In genomic region chr2:237904806-237905599, GRCh38 we compare ENCODE assay signal across 10 cellular contexts. TPM values are rescaled to one million over a fixed set of nuclear protein-coding genes. Genes with fewer than 3 reads are reported as not detected.
A peak's percentile ranks its signal among the peaks of the same experiment; 100 is the strongest.
DNase-seq lines count a peak whose midpoint lies in the region; ATAC-seq and TF ChIP-seq lines count a peak whose summit lies in the region.
"Had no signal": no experiment of that assay in that cellular context is flagged by ENCODE, and none has a peak within 500 bp of the region (broad histone marks: within the 10 kb centered on the region; RNA-seq: fewer than 3 reads in every experiment).

No MANE protein-coding gene starts in this region.

- CTCF ChIA-PET in activated CD4-positive, alpha-beta T cell treated with anti-CD3 and anti-CD28 coated beads for 36 hours (lab: Charles Lee): interaction anchor here (0.5 kb wide), 1 partner anchor 102 kb away, joined by 4 read pairs; no protein-coding TSS in a partner anchor
- CTCF ChIA-PET in activated CD4-positive, alpha-beta memory T cell treated with anti-CD3 and anti-CD28 coated beads, Interleukin-2, amount 10 ng/mL, durations not matched to agents 7 days and 5 days (lab: Charles Lee): interaction anchor here (1.2 to 1.3 kb wide), 2 partner anchors 18 to 77 kb away, joined by 3 to 5 read pairs; no protein-coding TSS in a partner anchor

- H3K4me3 ChIP-seq in right atrium auricular region (no peak overlapping the region), stomach smooth muscle (ENCODE audit: low read length in 2 of 2) (peak overlapping the region; percentile 5 to 44)

- no peak for TF ChIP-seq CTCF in right atrium auricular region (IDR thresholded peaks at IDR 0.05)

- no peak overlapping the region for H3K4me3 Mint-ChIP-seq in activated CD4-positive, alpha-beta T cell treated with anti-CD3 and anti-CD28 coated beads for 36 hours
- peak overlapping the region; percentile 37 for H3K4me3 Mint-ChIP-seq in activated CD4-positive, alpha-beta memory T cell treated with anti-CD3 and anti-CD28 coated beads, Interleukin-2, amount 10 ng/mL, durations not matched to agents 7 days and 5 days

- H3K27me3 ChIP-seq in right atrium auricular region: no peaks in the 10 kb centered on the region
- H3K27me3 ChIP-seq in stomach smooth muscle (ENCODE audit: control insufficient read depth in 1 of 2, insufficient read depth in 2 of 2, low read length in 2 of 2): no peaks in the 10 kb centered on the region

- H3K4me1 ChIP-seq in right atrium auricular region (peaks cover 0 to 18% of the 10 kb centered on the region in 2 donors), stomach smooth muscle (ENCODE audit: control insufficient read depth, insufficient read depth, low read length) (peaks cover 34% of the 10 kb centered on the region)

- POLR2A ChIA-PET in activated CD4-positive, alpha-beta T cell treated with anti-CD3 and anti-CD28 coated beads for 36 hours (lab: Charles Lee): interaction anchor here (0.6 kb wide), 1 partner anchor 17 kb away, joined by 3 read pairs; no protein-coding TSS in a partner anchor
- POLR2A ChIA-PET in activated CD4-positive, alpha-beta memory T cell treated with anti-CD3 and anti-CD28 coated beads, Interleukin-2, amount 10 ng/mL, durations not matched to agents 7 days and 5 days (lab: Charles Lee): interaction anchor here (1.3 kb wide), 1 partner anchor 63 kb away, joined by 3 read pairs; no protein-coding TSS in a partner anchor

- peaks cover 30% of the 10 kb centered on the region for H3K4me1 Mint-ChIP-seq in activated CD4-positive, alpha-beta T cell treated with anti-CD3 and anti-CD28 coated beads for 36 hours
- peaks cover 55% of the 10 kb centered on the region for H3K4me1 Mint-ChIP-seq in activated CD4-positive, alpha-beta memory T cell treated with anti-CD3 and anti-CD28 coated beads, Interleukin-2, amount 10 ng/mL, durations not matched to agents 7 days and 5 days

- peak; percentile 52 for ATAC-seq in activated CD4-positive, alpha-beta T cell treated with anti-CD3 and anti-CD28 coated beads for 36 hours

- H3K27ac Mint-ChIP-seq in activated CD4-positive, alpha-beta T cell treated with anti-CD3 and anti-CD28 coated beads for 36 hours: peak overlapping the region; percentile 88
- H3K27ac Mint-ChIP-seq in activated CD4-positive, alpha-beta memory T cell treated with anti-CD3 and anti-CD28 coated beads, Interleukin-2, amount 10 ng/mL, durations not matched to agents 7 days and 5 days: peak overlapping the region; percentile 80

- H3K9me3 Mint-ChIP-seq in activated CD4-positive, alpha-beta T cell treated with anti-CD3 and anti-CD28 coated beads for 36 hours (ENCODE audit: low read depth): peaks cover 7% of the 10 kb centered on the region
- H3K9me3 Mint-ChIP-seq in activated CD4-positive, alpha-beta memory T cell treated with anti-CD3 and anti-CD28 coated beads, Interleukin-2, amount 10 ng/mL, durations not matched to agents 7 days and 5 days: peaks cover 13% of the 10 kb centered on the region

- peaks cover 4 to 13% of the 10 kb centered on the region in 2 donors for H3K9me3 ChIP-seq in right atrium auricular region
- no peaks in the 10 kb centered on the region for H3K9me3 ChIP-seq in stomach smooth muscle (ENCODE audit: control insufficient read depth in 2 of 2, low read length in 2 of 2)

- DNase-seq in activated CD4-positive, alpha-beta T cell treated with anti-CD3 and anti-CD28 coated beads for 36 hours: peak; percentile 47
- DNase-seq in activated CD4-positive, alpha-beta T cell treated with anti-CD3 and anti-CD28 coated beads, Interleukin-2, amount 50 U/mL, for 1 hour: no peak
- peak; percentile 36 for DNase-seq in activated CD4-positive, alpha-beta memory T cell treated with anti-CD3 and anti-CD28 coated beads, Interleukin-2, amount 10 ng/mL, durations not matched to agents 7 days and 5 days
- DNase-seq in right atrium auricular region (ENCODE audit: low spot score): peak; percentile 81
- no peak for DNase-seq in NCI-H524 treated with DMSO at 0.1 percent for 48 hours (lab: John Stamatoyannopoulos, UW)
- no peak for DNase-seq in NCI-H1092 (lab: John Stamatoyannopoulos, UW)
- no peak for DNase-seq in NCI-H128 (lab: John Stamatoyannopoulos, UW; ENCODE audit: unreplicated experiment)

- intact Hi-C loops in activated CD4-positive, alpha-beta T cell treated with anti-CD3 and anti-CD28 coated beads for 36 hours (cut with DNase I, micrococcal nuclease): no loop called here

- peak overlapping the region; percentile 20 to 66 for H3K9ac ChIP-seq in stomach smooth muscle (ENCODE audit: low read length in 2 of 2)

- H3K27ac ChIP-seq in right atrium auricular region: peak overlapping the region; percentile 90 to 98
- peak overlapping the region; percentile 93 for H3K27ac ChIP-seq in stomach smooth muscle (ENCODE audit: low read length)
- H3K27ac ChIP-seq: C4-2B, VCaP had no signal

- H3K27me3 Mint-ChIP-seq in activated CD4-positive, alpha-beta T cell treated with anti-CD3 and anti-CD28 coated beads for 36 hours: no peaks in the 10 kb centered on the region
- no peaks in the 10 kb centered on the region for H3K27me3 Mint-ChIP-seq in activated CD4-positive, alpha-beta memory T cell treated with anti-CD3 and anti-CD28 coated beads, Interleukin-2, amount 10 ng/mL, durations not matched to agents 7 days and 5 days

- H3K36me3 Mint-ChIP-seq in activated CD4-positive, alpha-beta T cell treated with anti-CD3 and anti-CD28 coated beads for 36 hours (ENCODE audit: low read depth): peaks cover 7% of the 10 kb centered on the region
- H3K36me3 Mint-ChIP-seq in activated CD4-positive, alpha-beta memory T cell treated with anti-CD3 and anti-CD28 coated beads, Interleukin-2, amount 10 ng/mL, durations not matched to agents 7 days and 5 days (ENCODE audit: low read depth): peaks cover 8% of the 10 kb centered on the region

- H3K36me3 ChIP-seq in right atrium auricular region: no peaks in the 10 kb centered on the region
- H3K36me3 ChIP-seq in stomach smooth muscle (ENCODE audit: control insufficient read depth in 2 of 2, insufficient read depth in 2 of 2, low read length in 2 of 2): peaks cover 4 to 5% of the 10 kb centered on the region in 2 donors

RNA-seq across cellular contexts. Expression of gene RAMP1, which starts 45.6 kb away (rescaled TPM):
- total RNA-seq in activated CD4-positive, alpha-beta T cell treated with anti-CD3 and anti-CD28 coated beads for 36 hours: under 1 TPM; 0.30 to 0.32 TPM
- total RNA-seq in activated CD4-positive, alpha-beta memory T cell treated with anti-CD3 and anti-CD28 coated beads, Interleukin-2, amount 10 ng/mL, durations not matched to agents 7 days and 5 days: 1 to 10 TPM; 8.1 to 9.6 TPM
- 100 to 1,000 TPM; 239 to 275 TPM for total RNA-seq in right atrium auricular region

Comparison
In these comparisons a context has a peak if more than half of its experiments do, and no peak if none do; other contexts are left out.
1. DNase-seq: peak in activated CD4-positive, alpha-beta T cell treated with anti-CD3 and anti-CD28 coated beads for 36 hours (single experiment), activated CD4-positive, alpha-beta memory T cell treated with anti-CD3 and anti-CD28 coated beads, Interleukin-2, amount 10 ng/mL, durations not matched to agents 7 days and 5 days (single experiment) and right atrium auricular region (single experiment); none in activated CD4-positive, alpha-beta T cell treated with anti-CD3 and anti-CD28 coated beads, Interleukin-2, amount 50 U/mL, for 1 hour (single experiment), NCI-H524 treated with DMSO at 0.1 percent for 48 hours (single experiment), NCI-H1092 (single experiment) and NCI-H128 (single experiment).
2. H3K4me3 ChIP-seq: peak in stomach smooth muscle (2 of 2); none in right atrium auricular region (0 of 2).
3. RNA of gene RAMP1, which starts 45.6 kb away (total RNA-seq): 239 to 275 TPM in right atrium auricular region; 8.1 to 9.6 TPM in activated CD4-positive, alpha-beta memory T cell treated with anti-CD3 and anti-CD28 coated beads, Interleukin-2, amount 10 ng/mL, durations not matched to agents 7 days and 5 days and 0.30 to 0.32 TPM in activated CD4-positive, alpha-beta T cell treated with anti-CD3 and anti-CD28 coated beads for 36 hours; every median in the first group is over 10 times any median in the second.